1 cellular context compared by ENCODE assay signal in genomic region chr3:12716605-12717121, GRCh38.
TF ChIP-seq lines count a peak whose summit lies in the region.

No MANE protein-coding gene starts in this region.

TF ChIP-seq in K562, 482 proteins besides CTCF, POLR2A, EP300 and RAD21 (continued from another document):
- TF ChIP-seq ZBTB40 (IDR thresholded peaks at IDR 0.05) (peak; percentile 63), ZBTB40 (CRISPR knock-in tag; IDR thresholded peaks at IDR 0.05) (no peak), PKNOX1 (IDR thresholded peaks at IDR 0.05) (peak; percentile 48), NR3C1 (CRISPR knock-in tag; IDR thresholded peaks at IDR 0.05) (no peak), LCOR (CRISPR knock-in tag; IDR thresholded peaks at IDR 0.05) (no peak), SMARCA4 (IDR thresholded peaks at IDR 0.05) (peak; percentile 87), ARNT (IDR thresholded peaks at IDR 0.05) (peak in 1 of 2 experiments; percentile 47; a peak in 1 of 4 replicates), JUND (IDR thresholded peaks at IDR 0.05; ENCODE audit: borderline replicate concordance, low read depth, low read length) (0 out of 2 replicates have a peak, but pooled peaks have one; percentile 9), JUND (tag; IDR thresholded peaks at IDR 0.05; ENCODE audit: borderline replicate concordance, low read depth, low read length) (no peak; the same call in 2 of the 3 replicates), EP400 (IDR thresholded peaks at IDR 0.05) (peak; percentile 45; the same call in 1 of the 2 replicates), SOX6 (IDR thresholded peaks at IDR 0.05) (peak; percentile 11; the same call in 1 of the 2 replicates), ZNF512 (tag; IDR thresholded peaks at IDR 0.05) (peak; percentile 80), ZNF316 (IDR thresholded peaks at IDR 0.05) (peak; percentile 77; the same call in 1 of the 2 replicates)
TF ChIP-seq in K562: peak in this region for 55.
